8 cellular contexts compared by ENCODE assay signal in the genomic region with DNA sequence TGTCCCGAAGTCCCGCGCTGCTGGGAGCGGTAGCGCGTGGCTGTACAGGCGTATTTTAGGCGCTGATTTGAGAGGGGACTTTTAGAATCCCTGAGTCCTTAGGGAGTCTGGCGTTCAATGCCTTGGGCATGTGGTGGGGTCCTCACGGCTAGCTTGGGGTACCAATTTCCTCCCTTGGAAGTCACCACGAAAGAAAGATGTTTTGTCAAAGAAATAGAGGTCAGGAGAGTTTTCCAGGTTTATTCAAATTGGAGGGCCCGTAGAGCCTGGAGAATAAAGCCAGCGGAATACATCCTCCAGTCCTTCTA.
DNase-seq lines count a peak whose midpoint lies in the region; ATAC-seq, FAIRE-seq and TF ChIP-seq lines count a peak whose summit lies in the region.

No MANE protein-coding gene starts in this region.

- peaks cover 6% of the 10 kb centered on the region for H3K4me1 Mint-ChIP-seq in MCF 10A (ENCODE audit: insufficient read depth, unreplicated experiment)
- peaks cover 12% of the 10 kb centered on the region for H3K4me1 Mint-ChIP-seq in mesothelial cell of epicardium

- H3K4me2 ChIP-seq in A549: peak overlapping the region; percentile 95

- POLR2A ChIA-PET in A549 (lab: Yijun Ruan, JAX) (no interaction called here), HEK293T (lab: Yijun Ruan, JAX) (interaction anchor here (1.0 kb wide), 1 partner anchor 10 kb away, joined by 3 read pairs; no protein-coding TSS in a partner anchor), MCF 10A (lab: Yijun Ruan, JAX) (interaction anchor here (0.9 to 3.7 kb wide), 6 partner anchors 8 to 356 kb away, joined by 3 to 23 read pairs (median 6); a partner anchor contains a TSS)

- DNase-seq in A549 (ENCODE audit: low read depth in 1 of 2, low spot score in 1 of 2) (no peak), HEK293T (ENCODE audit: extremely low spot score) (no peak), MCF 10A (ENCODE audit: unreplicated experiment) (peak; percentile 47), mesothelial cell of epicardium (ENCODE audit: low spot score in 2 of 2, unreplicated experiment in 2 of 2) (no peak), cerebellar nuclear complex (lab: John Stamatoyannopoulos, UW) (no peak), HK-2 (ENCODE audit: unreplicated experiment) (no peak), NK-92 (lab: John Stamatoyannopoulos, UW; ENCODE audit: unreplicated experiment) (no peak)

- WGBS in A549 (ENCODE audit: missing lambda C conversion rate): 9% methylated on average over 7 of the region's 13 CpGs

- H3K9me3 ChIP-seq in A549: peaks cover 5% of the 10 kb centered on the region; the same call in 2 of the 3 replicates

- H3K9me3 Mint-ChIP-seq in MCF 10A (ENCODE audit: unreplicated experiment): no peaks in the 10 kb centered on the region
- H3K9me3 Mint-ChIP-seq in mesothelial cell of epicardium: no peaks in the 10 kb centered on the region

- FAIRE-seq in A549 (lab: Jason Lieb, UNC): no peak

- no peak for TF ChIP-seq CTCF in A549 (IDR thresholded peaks at IDR 0.05)
- no peak for TF ChIP-seq CTCF in MCF 10A (IDR thresholded peaks at IDR 0.05; ENCODE audit: unreplicated experiment)
- no peak for TF ChIP-seq CTCF in mesothelial cell of epicardium (IDR thresholded peaks at IDR 0.05; ENCODE audit: unreplicated experiment)

- H3K27me3 Mint-ChIP-seq in MCF 10A (ENCODE audit: insufficient read depth, unreplicated experiment) (no peaks in the 10 kb centered on the region), mesothelial cell of epicardium (ENCODE audit: low read depth) (no peaks in the 10 kb centered on the region)

- H3K27ac ChIP-seq in A549: peak overlapping the region; percentile 78 to 95

- H3K4me3 Mint-ChIP-seq in MCF 10A (ENCODE audit: unreplicated experiment): peak overlapping the region; percentile 88
- peak overlapping the region; percentile 88 for H3K4me3 Mint-ChIP-seq in mesothelial cell of epicardium

- intact Hi-C loops in MCF 10A (cut with micrococcal nuclease): no loop called here

- ATAC-seq in A549 (no peak; a peak in 1 of 6 replicates), GM18517 (IDR thresholded peaks at IDR 0.05; ENCODE audit: unreplicated experiment) (no peak)

- no TSS peak for BruUV-seq in MCF 10A (replicated peaks; lab: Mats Ljungman, UMichigan)

- TF ChIP-seq EP300 in A549 (IDR thresholded peaks at IDR 0.05): no peak

- H3K27ac Mint-ChIP-seq in MCF 10A (ENCODE audit: low read depth, unreplicated experiment) (peak overlapping the region; percentile 91), mesothelial cell of epicardium (peak overlapping the region; percentile 71)

- H3K4me1 ChIP-seq in A549: peaks cover 6% of the 10 kb centered on the region; the same call in 2 of the 3 replicates

- CTCF ChIA-PET in A549 (lab: Yijun Ruan, JAX) (interaction anchor here (1.3 kb wide), 1 partner anchor 15 kb away, joined by 3 read pairs; no protein-coding TSS in a partner anchor), HEK293T (lab: Yijun Ruan, JAX) (no interaction called here), MCF 10A (lab: Yijun Ruan, JAX) (interaction anchor here (1.2 to 1.3 kb wide), 2 partner anchors 17 to 371 kb away, joined by 3 to 5 read pairs; no protein-coding TSS in a partner anchor)

- no peak for TF ChIP-seq POLR2A in A549 (IDR thresholded peaks at IDR 0.05; ENCODE audit: low read length)

- H3K4me3 ChIP-seq in A549: peak overlapping the region; percentile 91

- TF ChIP-seq RAD21 in A549 (conservative IDR thresholded peaks at IDR 0.05 in 1 of 2, IDR thresholded peaks at IDR 0.05 in 1 of 2): no peak

- H3K36me3 Mint-ChIP-seq in MCF 10A (ENCODE audit: insufficient read depth, unreplicated experiment) (peaks cover 6% of the 10 kb centered on the region), mesothelial cell of epicardium (no peaks in the 10 kb centered on the region)

TF ChIP-seq in A549, 52 proteins besides CTCF, POLR2A, EP300 and RAD21:
- TF ChIP-seq ESRRA (IDR thresholded peaks at IDR 0.05; ENCODE audit: borderline replicate concordance, low read length): no peak
- TF ChIP-seq, protein P1, sequence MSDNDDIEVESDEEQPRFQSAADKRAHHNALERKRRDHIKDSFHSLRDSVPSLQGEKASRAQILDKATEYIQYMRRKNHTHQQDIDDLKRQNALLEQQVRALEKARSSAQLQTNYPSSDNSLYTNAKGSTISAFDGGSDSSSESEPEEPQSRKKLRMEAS (IDR thresholded peaks at IDR 0.05): peak; percentile 27
TF ChIP-seq in A549: peak in this region for 1.

TF ChIP-seq in HEK293T, 16 proteins besides CTCF, POLR2A, EP300 and RAD21:
- TF ChIP-seq L3MBTL2 (conservative IDR thresholded peaks at IDR 0.05) (peak; percentile 60), TARDBP (IDR thresholded peaks at IDR 0.05) (no peak)
